34 cellular contexts compared by ENCODE assay signal in genomic region chr4:89614155-89614554, GRCh38.
"Had no signal": no experiment of that assay in that cellular context is flagged by ENCODE, and none has a peak within 500 bp of the region (broad histone marks: within the 10 kb centered on the region; RNA-seq: fewer than 3 reads in every experiment).

No MANE protein-coding gene starts in this region.

- H3K9me3 Mint-ChIP-seq: activated CD4-positive, alpha-beta memory T cell treated with anti-CD3 and anti-CD28 coated beads for 36 hours; activated CD8-positive, alpha-beta T cell treated with anti-CD3 and anti-CD28 coated beads for 36 hours; activated naive CD4-positive, alpha-beta T cell treated with anti-CD3 and anti-CD28 coated beads, Interleukin-2, amount 50 U/mL, for 24 hours; activated naive CD8-positive, alpha-beta T cell treated with anti-CD3 and anti-CD28 coated beads, Interleukin-2, amount 50 U/mL, for 24 hours; activated T-cell treated with anti-CD3 and anti-CD28 coated beads, Interleukin-2, amount 50 U/mL, for 4 hours had no signal

- DNase-seq: activated CD4-positive, alpha-beta memory T cell treated with anti-CD3 and anti-CD28 coated beads for 36 hours; activated CD4-positive, alpha-beta T cell treated with anti-CD3 and anti-CD28 coated beads for 1 hour; activated CD4-positive, alpha-beta T cell treated with anti-CD3 and anti-CD28 coated beads for 36 hours; activated CD4-positive, alpha-beta T cell treated with anti-CD3 and anti-CD28 coated beads, Interleukin-2, amount 10 ng/mL, durations not matched to agents 24 days and 14 days; activated CD4-positive, alpha-beta T cell treated with anti-CD3 and anti-CD28 coated beads, Interleukin-2, amount 50 U/mL, for 1 hour; activated CD4-positive, alpha-beta T cell treated with anti-CD3 and anti-CD28 coated beads, Interleukin-2, amount 50 U/mL, for 4 hours; activated CD4-positive, CD25-positive, alpha-beta regulatory T cell; activated CD8-positive, alpha-beta memory T cell treated with anti-CD3 and anti-CD28 coated beads, Interleukin-2, amount 50 U/mL, for 4 hours; activated CD8-positive, alpha-beta T cell treated with anti-CD3 and anti-CD28 coated beads for 36 hours; activated effector memory CD4-positive, alpha-beta T cell treated with Interleukin-2 at 50 U/mL for 16 hours; activated gamma-delta T cell; activated naive CD4-positive, alpha-beta T cell treated with anti-CD3 and anti-CD28 coated beads, Interleukin-2, amount 10 ng/mL, durations not matched to agents 7 days and 5 days; activated naive CD4-positive, alpha-beta T cell treated with Interleukin-2 at 50 U/mL for 16 hours; activated naive CD8-positive, alpha-beta T cell treated with anti-CD3 and anti-CD28 coated beads, Interleukin-2, amount 10 ng/mL, durations not matched to agents 7 days and 5 days; activated naive CD8-positive, alpha-beta T cell treated with anti-CD3 and anti-CD28 coated beads, Interleukin-2, amount 50 U/mL, for 24 hours; activated T-cell treated with anti-CD3 and anti-CD28 coated beads for 4 hours; activated T-cell treated with anti-CD3 and anti-CD28 coated beads, Interleukin-2, amount 50 U/mL, for 1 hour; activated T-cell treated with anti-CD3 and anti-CD28 coated beads, Interleukin-2, amount 50 U/mL, for 4 hours; activated T-cell treated with anti-CD3 and anti-CD28 coated beads, Interleukin-2, amount 50 U/mL, for 72 hours; aorta; body of pancreas; brain microvascular endothelial cell; central memory CD4-positive, alpha-beta T cell; T-helper 1 cell; T-helper 2 cell; T-helper 9 cell had no signal

- H3K9me3 ChIP-seq: body of pancreas, breast epithelium had no signal

- H3K27ac Mint-ChIP-seq: activated CD4-positive, alpha-beta memory T cell treated with anti-CD3 and anti-CD28 coated beads for 36 hours; activated CD4-positive, alpha-beta T cell treated with anti-CD3 and anti-CD28 coated beads for 36 hours; activated CD4-positive, alpha-beta T cell treated with anti-CD3 and anti-CD28 coated beads, Interleukin-2, amount 10 ng/mL, durations not matched to agents 24 days and 14 days; activated CD8-positive, alpha-beta T cell treated with anti-CD3 and anti-CD28 coated beads for 36 hours; activated naive CD4-positive, alpha-beta T cell treated with anti-CD3 and anti-CD28 coated beads, Interleukin-2, amount 10 ng/mL, durations not matched to agents 7 days and 5 days; activated naive CD4-positive, alpha-beta T cell treated with anti-CD3 and anti-CD28 coated beads, Interleukin-2, amount 50 U/mL, for 24 hours; activated naive CD8-positive, alpha-beta T cell; activated naive CD8-positive, alpha-beta T cell treated with anti-CD3 and anti-CD28 coated beads, Interleukin-2, amount 10 ng/mL, durations not matched to agents 7 days and 5 days; activated naive CD8-positive, alpha-beta T cell treated with anti-CD3 and anti-CD28 coated beads, Interleukin-2, amount 50 U/mL, for 24 hours; activated T-cell treated with anti-CD3 and anti-CD28 coated beads, Interleukin-2, amount 50 U/mL, for 72 hours; activated T-helper 2 cell treated with anti-CD3 and anti-CD28 coated beads, Interferon-gamma antibody, Interleukin-2, Interleukin-4, amounts not matched to agents 10 μg/mL and 5 μg/mL and 100 μg/mL, durations not matched to agents 14 hours and 24 hours and 36 hours; T-helper 1 cell treated with Interleukin-12 subunit alpha and Interleukin-12 subunit beta and Interleukin-4 antibody, amounts not matched to agents 30 μg/mL and 1 μg/mL, for 36 hours; T-helper 2 cell treated with Interferon-gamma antibody and Interleukin-4, amounts not matched to agents 5 μg/mL and 100 μg/mL, for 36 hours had no signal

- H3K36me3 ChIP-seq: brain microvascular endothelial cell, breast epithelium had no signal

- H3K4me3 ChIP-seq: body of pancreas, breast epithelium had no signal

- H3K4me1 ChIP-seq: body of pancreas, breast epithelium had no signal

- H3K27me3 ChIP-seq: body of pancreas, brain microvascular endothelial cell, breast epithelium had no signal

- H3K4me3 Mint-ChIP-seq: activated CD4-positive, alpha-beta memory T cell treated with anti-CD3 and anti-CD28 coated beads for 36 hours; activated CD4-positive, alpha-beta T cell treated with anti-CD3 and anti-CD28 coated beads for 36 hours; activated CD4-positive, alpha-beta T cell treated with anti-CD3 and anti-CD28 coated beads, Interleukin-2, amount 10 ng/mL, durations not matched to agents 24 days and 14 days; activated CD8-positive, alpha-beta T cell treated with anti-CD3 and anti-CD28 coated beads for 36 hours; activated naive CD4-positive, alpha-beta T cell treated with anti-CD3 and anti-CD28 coated beads, Interleukin-2, amount 10 ng/mL, durations not matched to agents 7 days and 5 days; activated naive CD4-positive, alpha-beta T cell treated with anti-CD3 and anti-CD28 coated beads, Interleukin-2, amount 50 U/mL, for 24 hours; activated naive CD8-positive, alpha-beta T cell; activated naive CD8-positive, alpha-beta T cell treated with anti-CD3 and anti-CD28 coated beads, Interleukin-2, amount 10 ng/mL, durations not matched to agents 7 days and 5 days; activated naive CD8-positive, alpha-beta T cell treated with anti-CD3 and anti-CD28 coated beads, Interleukin-2, amount 50 U/mL, for 24 hours; activated T-cell treated with anti-CD3 and anti-CD28 coated beads, Interleukin-2, amount 50 U/mL, for 4 hours; activated T-cell treated with anti-CD3 and anti-CD28 coated beads, Interleukin-2, amount 50 U/mL, for 72 hours; T-helper 1 cell treated with Interleukin-12 subunit alpha and Interleukin-12 subunit beta and Interleukin-4 antibody, amounts not matched to agents 30 μg/mL and 1 μg/mL, for 36 hours; T-helper 2 cell treated with Interferon-gamma antibody and Interleukin-4, amounts not matched to agents 5 μg/mL and 100 μg/mL, for 36 hours had no signal

- H3K36me3 Mint-ChIP-seq: activated CD4-positive, alpha-beta memory T cell treated with anti-CD3 and anti-CD28 coated beads for 36 hours; activated naive CD4-positive, alpha-beta T cell treated with anti-CD3 and anti-CD28 coated beads, Interleukin-2, amount 50 U/mL, for 24 hours had no signal

- H3K27me3 Mint-ChIP-seq: activated CD4-positive, alpha-beta memory T cell treated with anti-CD3 and anti-CD28 coated beads for 36 hours; activated CD4-positive, alpha-beta T cell treated with anti-CD3 and anti-CD28 coated beads for 36 hours; activated CD4-positive, alpha-beta T cell treated with anti-CD3 and anti-CD28 coated beads, Interleukin-2, amount 10 ng/mL, durations not matched to agents 24 days and 14 days; activated CD8-positive, alpha-beta T cell treated with anti-CD3 and anti-CD28 coated beads for 36 hours; activated naive CD4-positive, alpha-beta T cell treated with anti-CD3 and anti-CD28 coated beads, Interleukin-2, amount 50 U/mL, for 24 hours; activated naive CD8-positive, alpha-beta T cell; activated naive CD8-positive, alpha-beta T cell treated with anti-CD3 and anti-CD28 coated beads, Interleukin-2, amount 10 ng/mL, durations not matched to agents 7 days and 5 days; activated naive CD8-positive, alpha-beta T cell treated with anti-CD3 and anti-CD28 coated beads, Interleukin-2, amount 50 U/mL, for 24 hours had no signal

- H3K27ac ChIP-seq: body of pancreas, brain microvascular endothelial cell, breast epithelium, VCaP had no signal

- ATAC-seq: activated CD4-positive, alpha-beta T cell treated with anti-CD3 and anti-CD28 coated beads for 36 hours; activated CD4-positive, CD25-positive, alpha-beta regulatory T cell treated with anti-CD3 and anti-CD28 coated beads, Interleukin-2, amount 50 U/mL, for 24 hours; activated CD8-positive, alpha-beta T cell treated with anti-CD3 and anti-CD28 coated beads for 36 hours; activated naive CD8-positive, alpha-beta T cell treated with anti-CD3 and anti-CD28 coated beads, Interleukin-2, amount 50 U/mL, for 24 hours; activated T-cell treated with anti-CD3 and anti-CD28 coated beads, Interleukin-2, amount 50 U/mL, for 4 hours; activated T-cell treated with anti-CD3 and anti-CD28 coated beads, Interleukin-2, amount 50 U/mL, for 72 hours; body of pancreas had no signal
